In genomic region chr2:54534191-54534590, GRCh38 we compare ENCODE assay signal across 1 cellular context.
TF ChIP-seq lines count a peak whose summit lies in the region.

No MANE protein-coding gene starts in this region.

TF ChIP-seq in HepG2, 621 proteins besides CTCF, POLR2A, EP300 and RAD21:
- no peak for TF ChIP-seq BRCA1 (CRISPR knock-in tag; IDR thresholded peaks at IDR 0.05)
- no peak for TF ChIP-seq DZIP1 (CRISPR knock-in tag; IDR thresholded peaks at IDR 0.05)
- no peak for TF ChIP-seq HNF4A (CRISPR knock-in tag; IDR thresholded peaks at IDR 0.05)
- no peak for TF ChIP-seq XBP1 (CRISPR knock-in tag; IDR thresholded peaks at IDR 0.05)
- TF ChIP-seq MXD1 (CRISPR knock-in tag; IDR thresholded peaks at IDR 0.05), result no peak
- no peak for TF ChIP-seq NFRKB (IDR thresholded peaks at IDR 0.05)
- no peak for TF ChIP-seq SAFB2 (CRISPR knock-in tag; IDR thresholded peaks at IDR 0.05; ENCODE audit: borderline replicate concordance, low read depth)
